In genomic region chr1:47302472-47302871, GRCh38 we compare ENCODE assay signal across 33 cellular contexts. TPM values are rescaled to one million over a fixed set of nuclear protein-coding genes. Genes with fewer than 3 reads are reported as not detected.
DNase-seq lines count a peak whose midpoint lies in the region; ATAC-seq and TF ChIP-seq lines count a peak whose summit lies in the region.
"Had no signal": no experiment of that assay in that cellular context is flagged by ENCODE, and none has a peak within 500 bp of the region (broad histone marks: within the 10 kb centered on the region; RNA-seq: fewer than 3 reads in every experiment).

No MANE protein-coding gene starts in this region.

- peak; percentile 8 for DNase-seq in SK-N-DZ (ENCODE audit: low spot score)
- peak; percentile 24 for DNase-seq in SK-N-SH
- DNase-seq in T-helper 2 cell treated with Interferon-gamma antibody and Interleukin-4, amounts not matched to agents 5 μg/mL and 100 μg/mL, for 36 hours (ENCODE audit: low spot score): no peak
- no peak for DNase-seq in hepatocyte (ENCODE audit: low spot score)
- DNase-seq: 8988T; ACHN; AML-193; BE2C; C1 segment of cervical spinal cord; Caco-2; Calu3; CD4-positive, alpha-beta memory T cell; CD4-positive, alpha-beta T cell; CD4-positive, CD25-positive, alpha-beta regulatory T cell; CD8-positive, alpha-beta memory T cell; CD8-positive, alpha-beta T cell; COR-L47; DMS 273 treated with DMSO at 0.1 percent for 48 hours; DMS153; DMS53; DMS79; DMS79 treated with DMSO at 0.1 percent for 48 hours; DND-41; EL had no signal

- H3K9me2 ChIP-seq in SK-N-SH (no peaks in the 10 kb centered on the region), hepatocyte (replicated peaks; ENCODE audit: insufficient read depth) (no peaks in the 10 kb centered on the region)

- H3K4me3 ChIP-seq in SK-N-SH (ENCODE audit: low read depth in 2 of 2, low read length in 1 of 2) (no peak overlapping the region), hepatocyte (no peak overlapping the region)
- H3K4me3 ChIP-seq: A549; BLaER1; BLaER1 treated with 17β-estradiol and CSF1 and Interleukin-3, amounts not matched to agents 10 nM and 100 nM had no signal

- peaks cover 25% of the 10 kb centered on the region for H3K79me2 ChIP-seq in SK-N-SH (ENCODE audit: insufficient read depth)
- H3K79me2 ChIP-seq in hepatocyte: no peaks in the 10 kb centered on the region

- H3K27ac Mint-ChIP-seq in T-helper 2 cell treated with Interferon-gamma antibody and Interleukin-4, amounts not matched to agents 5 μg/mL and 100 μg/mL, for 36 hours: no peak overlapping the region
- H3K27ac Mint-ChIP-seq: B cell; CD14-positive monocyte; CD4-positive, alpha-beta T cell; CD8-positive, alpha-beta T cell had no signal

- H3F3A ChIP-seq in SK-N-SH (replicated peaks; ENCODE audit: insufficient read depth): peaks cover 6% of the 10 kb centered on the region

- WGBS in SK-N-SH (ENCODE audit: low lambda C conversion rate): 96% methylated on average over 2 of the region's 2 CpGs
- WGBS in hepatocyte (ENCODE audit: low lambda C conversion rate, missing lambda C conversion rate): 91% methylated on average over 2 of the region's 2 CpGs

- H3K4me1 Mint-ChIP-seq in T-helper 2 cell treated with Interferon-gamma antibody and Interleukin-4, amounts not matched to agents 5 μg/mL and 100 μg/mL, for 36 hours (ENCODE audit: low read depth): peaks cover 7% of the 10 kb centered on the region
- H3K4me1 Mint-ChIP-seq: B cell had no signal

- POLR2A ChIA-PET in SK-N-SH (lab: Yijun Ruan, JAX): no interaction called here

- H3K4me2 ChIP-seq in SK-N-SH (no peak overlapping the region), hepatocyte (no peak overlapping the region)
- H3K4me2 ChIP-seq: A549; BLaER1; BLaER1 treated with 17β-estradiol and CSF1 and Interleukin-3, amounts not matched to agents 10 nM and 100 nM had no signal

- H3K4me3 Mint-ChIP-seq in T-helper 2 cell treated with Interferon-gamma antibody and Interleukin-4, amounts not matched to agents 5 μg/mL and 100 μg/mL, for 36 hours: no peak overlapping the region
- H3K4me3 Mint-ChIP-seq: B cell; CD14-positive monocyte; CD4-positive, alpha-beta memory T cell; CD4-positive, alpha-beta T cell; CD4-positive, CD25-positive, alpha-beta regulatory T cell; CD8-positive, alpha-beta memory T cell; CD8-positive, alpha-beta T cell had no signal

- no peak overlapping the region for H3K27ac ChIP-seq in SK-N-SH (ENCODE audit: low read depth in 2 of 2, low read length in 1 of 2)
- no peak overlapping the region for H3K27ac ChIP-seq in hepatocyte
- H3K27ac ChIP-seq: 22Rv1; A549; BLaER1; BLaER1 treated with 17β-estradiol and CSF1 and Interleukin-3, amounts not matched to agents 10 nM and 100 nM; C4-2B had no signal

- no peak overlapping the region for H3K9ac ChIP-seq in SK-N-SH
- H3K9ac ChIP-seq: BLaER1; BLaER1 treated with 17β-estradiol and CSF1 and Interleukin-3, amounts not matched to agents 10 nM and 100 nM had no signal

- no peak for TF ChIP-seq RAD21 in SK-N-SH (IDR thresholded peaks at IDR 0.05; ENCODE audit: low read length)

- ATAC-seq in SK-N-SH treated with all-trans-retinoic acid at 6 μM for 48 hours: no peak
- no peak for ATAC-seq in GM19395 (IDR thresholded peaks at IDR 0.05; ENCODE audit: unreplicated experiment)
- ATAC-seq: A549; CD8-positive, alpha-beta T cell had no signal

- H4K20me1 ChIP-seq in SK-N-SH (ENCODE audit: insufficient read depth): no peaks in the 10 kb centered on the region
- H4K20me1 ChIP-seq in hepatocyte (ENCODE audit: insufficient read depth, poor library complexity, severe bottlenecking): no peaks in the 10 kb centered on the region

- CTCF ChIA-PET in SK-N-SH (lab: Yijun Ruan, JAX): no interaction called here

- no peaks in the 10 kb centered on the region for H3K27me3 Mint-ChIP-seq in T-helper 2 cell treated with Interferon-gamma antibody and Interleukin-4, amounts not matched to agents 5 μg/mL and 100 μg/mL, for 36 hours (ENCODE audit: low read depth)
- H3K27me3 Mint-ChIP-seq: B cell; CD4-positive, alpha-beta memory T cell; CD4-positive, alpha-beta T cell; CD4-positive, CD25-positive, alpha-beta regulatory T cell; CD8-positive, alpha-beta memory T cell had no signal

- no peaks in the 10 kb centered on the region for H3K9me3 Mint-ChIP-seq in T-helper 2 cell treated with Interferon-gamma antibody and Interleukin-4, amounts not matched to agents 5 μg/mL and 100 μg/mL, for 36 hours
- H3K9me3 Mint-ChIP-seq: CD14-positive monocyte; CD4-positive, alpha-beta T cell; CD8-positive, alpha-beta memory T cell; CD8-positive, alpha-beta T cell had no signal

- peaks cover 28 to 52% of the 10 kb centered on the region in 2 experiments for H3K36me3 ChIP-seq in SK-N-SH (replicated peaks in 1 of 2; ENCODE audit: control insufficient read depth in 1 of 2, insufficient read depth in 2 of 2, low read length in 1 of 2)
- H3K36me3 ChIP-seq in hepatocyte (replicated peaks; ENCODE audit: insufficient read depth, low read depth): no peaks in the 10 kb centered on the region

- peak in 1 of 2 experiments; percentile 43; a peak in 1 of 4 replicates for TF ChIP-seq EP300 in SK-N-SH (IDR thresholded peaks at IDR 0.05; ENCODE audit: borderline replicate concordance in 1 of 2, low read depth in 1 of 2, low read length in 1 of 2)

- no peak for TF ChIP-seq CTCF in SK-N-SH (IDR thresholded peaks at IDR 0.05)
- no peak for TF ChIP-seq CTCF in hepatocyte (IDR thresholded peaks at IDR 0.05; ENCODE audit: poor library complexity)

- H3K9me3 ChIP-seq in SK-N-SH (no peaks in the 10 kb centered on the region), hepatocyte (ENCODE audit: low read depth) (no peaks in the 10 kb centered on the region)
- H3K9me3 ChIP-seq: A549; BE2C; BLaER1; BLaER1 treated with 17β-estradiol and CSF1 and Interleukin-3, amounts not matched to agents 10 nM and 100 nM; Caco-2 had no signal

- H3K36me3 Mint-ChIP-seq in T-helper 2 cell treated with Interferon-gamma antibody and Interleukin-4, amounts not matched to agents 5 μg/mL and 100 μg/mL, for 36 hours (ENCODE audit: low read depth): peaks cover 44% of the 10 kb centered on the region

- H3K4me1 ChIP-seq in SK-N-SH (ENCODE audit: control insufficient read depth in 1 of 2, insufficient read depth in 2 of 2, low read depth in 1 of 2, low read length in 1 of 2): no peaks in the 10 kb centered on the region; a peak in 1 of 4 replicates
- no peaks in the 10 kb centered on the region for H3K4me1 ChIP-seq in hepatocyte (ENCODE audit: insufficient read depth)
- H3K4me1 ChIP-seq: A549, BE2C, BLaER1, Caco-2 had no signal

- H2AFZ ChIP-seq in SK-N-SH (ENCODE audit: low read depth) (no peak overlapping the region; the same call in 1 of the 2 replicates), hepatocyte (no peak overlapping the region)

- H3K27me3 ChIP-seq in SK-N-SH (ENCODE audit: insufficient read depth) (no peaks in the 10 kb centered on the region), hepatocyte (no peaks in the 10 kb centered on the region)
- H3K27me3 ChIP-seq: BE2C; BLaER1; BLaER1 treated with 17β-estradiol and CSF1 and Interleukin-3, amounts not matched to agents 10 nM and 100 nM had no signal

TF ChIP-seq in SK-N-SH, 30 proteins besides CTCF, POLR2A, EP300 and RAD21:
- peak; percentile 75 for TF ChIP-seq GATA2 (CRISPR knock-in tag; IDR thresholded peaks at IDR 0.05)
- no peak for TF ChIP-seq ELF1 (IDR thresholded peaks at IDR 0.05)
- no peak for TF ChIP-seq MXI1 (IDR thresholded peaks at IDR 0.05; ENCODE audit: low read depth, low read length)
- TF ChIP-seq TEAD4 (IDR thresholded peaks at IDR 0.05; ENCODE audit: borderline replicate concordance, insufficient read depth): no peak
- TF ChIP-seq IRF3 (IDR thresholded peaks at IDR 0.05; ENCODE audit: low read depth, low read length): no peak
- TF ChIP-seq RFX5 (IDR thresholded peaks at IDR 0.05; ENCODE audit: low read length): no peak

TF ChIP-seq in SK-N-SH treated with all-trans-retinoic acid at 6 μM for 48 hours, 23 proteins besides CTCF, POLR2A, EP300 and RAD21:
- TF ChIP-seq TCF4 (CRISPR knock-in tag; IDR thresholded peaks at IDR 0.05; ENCODE audit: borderline replicate concordance) (peak; percentile 20; the same call in 1 of the 2 replicates), PPARA (CRISPR knock-in tag; IDR thresholded peaks at IDR 0.05; ENCODE audit: borderline replicate concordance) (no peak)

RNA-seq across cellular contexts. Expression of gene STIL, which starts 11.5 kb away (rescaled TPM):
- polyA plus RNA-seq in SK-N-DZ (2014; cell fraction: cytosol; rRNA removed): 14.0 and 17.2 TPM in 2 replicates
- polyA plus RNA-seq in SK-N-DZ (2014; cell fraction: nucleus; rRNA removed): 11.7 and 16.6 TPM in 2 replicates
- 4.9 and 5.8 TPM in 2 replicates for polyA plus RNA-seq in SK-N-SH (2012; rRNA removed)
- 5.7 and 6.6 TPM in 2 replicates for polyA plus RNA-seq in SK-N-SH (2012; cell fraction: cytosol; rRNA removed)
- polyA plus RNA-seq in SK-N-SH (2012; cell fraction: nucleus; rRNA removed): 3.9 and 7.8 TPM in 2 replicates
- total RNA-seq in hepatocyte: 6.1 and 9.0 TPM in 2 replicates
- 2.5 and 3.8 TPM in 2 replicates for polyA plus RNA-seq in hepatocyte

RNA-seq across cellular contexts. Expression of gene CMPK1, which starts 31.1 kb away (rescaled TPM):
- polyA plus RNA-seq in SK-N-DZ (2014; cell fraction: cytosol; rRNA removed): 41.2 and 49.1 TPM in 2 replicates
- polyA plus RNA-seq in SK-N-DZ (2014; cell fraction: nucleus; rRNA removed): 25.7 and 32.2 TPM in 2 replicates
- 17.5 and 25.1 TPM in 2 replicates for polyA plus RNA-seq in SK-N-SH (2012; rRNA removed)
- 35.4 and 54.3 TPM in 2 replicates for polyA plus RNA-seq in SK-N-SH (2012; cell fraction: cytosol; rRNA removed)
- 7.0 and 11.0 TPM in 2 replicates for polyA plus RNA-seq in SK-N-SH (2012; cell fraction: nucleus; rRNA removed)
- 182 and 206 TPM in 2 replicates for total RNA-seq in hepatocyte
- 113 and 114 TPM in 2 replicates for polyA plus RNA-seq in hepatocyte

Comparison
In these comparisons a context has a peak if more than half of its experiments do, and no peak if none do; other contexts are left out.
1. DNase-seq: peak in SK-N-DZ (single experiment) and SK-N-SH (single experiment); none in T-helper 2 cell treated with Interferon-gamma antibody and Interleukin-4, amounts not matched to agents 5 μg/mL and 100 μg/mL, for 36 hours (single experiment) and hepatocyte (single experiment).